ENCODE assay signal across 8 cellular contexts in genomic region chr5:68534131-68534940, GRCh38.
A peak's percentile ranks its signal among the peaks of the same experiment; 100 is the strongest.
DNase-seq lines count a peak whose midpoint lies in the region; ATAC-seq lines count a peak whose summit lies in the region.

No MANE protein-coding gene starts in this region.

- no peaks in the 10 kb centered on the region for H3K9me3 Mint-ChIP-seq in activated naive CD4-positive, alpha-beta T cell treated with anti-CD3 and anti-CD28 coated beads, Interleukin-2, amount 50 U/mL, for 72 hours

- ATAC-seq in activated naive CD4-positive, alpha-beta T cell treated with anti-CD3 and anti-CD28 coated beads, Interleukin-2, amount 50 U/mL, for 72 hours, result no peak
- no peak for ATAC-seq in HG02981 (IDR thresholded peaks at IDR 0.05; ENCODE audit: unreplicated experiment)

- no peak overlapping the region for H3K27ac Mint-ChIP-seq in activated naive CD4-positive, alpha-beta T cell treated with anti-CD3 and anti-CD28 coated beads, Interleukin-2, amount 50 U/mL, for 72 hours

- no peaks in the 10 kb centered on the region for H3K36me3 Mint-ChIP-seq in activated naive CD4-positive, alpha-beta T cell treated with anti-CD3 and anti-CD28 coated beads, Interleukin-2, amount 50 U/mL, for 72 hours

- intact Hi-C loops in posterior cingulate gyrus (cut with DNase I), result no loop called here

- DNase-seq in DMS153 (lab: John Stamatoyannopoulos, UW) (peak; percentile 62), NCI-H69 (lab: John Stamatoyannopoulos, UW) (peak; percentile 94), glomerular visceral epithelial cell (ENCODE audit: extremely low spot score) (peak; percentile 78), posterior cingulate gyrus (peak; percentile 30 to 95 (median 74)), LoVo (ENCODE audit: low spot score) (no peak)
- no peak for DNase-seq in activated naive CD4-positive, alpha-beta T cell treated with anti-CD3 and anti-CD28 coated beads, Interleukin-2, amount 50 U/mL, for 72 hours (ENCODE audit: low spot score in 2 of 2)
- no peak for DNase-seq in activated CD4-positive, alpha-beta T cell treated with anti-CD3 and anti-CD28 coated beads for 4 hours

Comparison
In these comparisons a context has a peak if more than half of its experiments do, and no peak if none do; other contexts are left out.
1. DNase-seq: peak in DMS153 (single experiment), NCI-H69 (single experiment), glomerular visceral epithelial cell (single experiment) and posterior cingulate gyrus (10 of 10); none in activated naive CD4-positive, alpha-beta T cell treated with anti-CD3 and anti-CD28 coated beads, Interleukin-2, amount 50 U/mL, for 72 hours (0 of 2), activated CD4-positive, alpha-beta T cell treated with anti-CD3 and anti-CD28 coated beads for 4 hours (0 of 2) and LoVo (single experiment).